ENCODE assay signal across 8 cellular contexts in genomic region chr6:107114213-107114871, GRCh38. TPM values are rescaled to one million over a fixed set of nuclear protein-coding genes. Genes with fewer than 3 reads are reported as not detected.
A peak's percentile ranks its signal among the peaks of the same experiment; 100 is the strongest.
DNase-seq lines count a peak whose midpoint lies in the region; ATAC-seq and TF ChIP-seq lines count a peak whose summit lies in the region.

No MANE protein-coding gene starts in this region.

- CTCF ChIA-PET in AG04449 (lab: Yijun Ruan, JAX) = interaction anchor here (0.6 to 2.1 kb wide), 44 partner anchors 8 to 779 kb away, joined by 3 to 22 read pairs (median 4); partner anchors contain the start of gene MTRES1

- POLR2A ChIA-PET in AG04449 (lab: Yijun Ruan, JAX) = no interaction called here

- TF ChIP-seq CTCF in AG04449 (IDR thresholded peaks at IDR 0.05; ENCODE audit: insufficient read depth, low read length, missing control alignments) = peak; percentile 72

- DNase-seq in AG04449 (ENCODE audit: low read depth, low spot score) (no peak), NCI-H2171 treated with DMSO at 0.1 percent for 48 hours (lab: John Stamatoyannopoulos, UW) (peak; percentile 79), cerebellum (ENCODE audit: low spot score) (peak; percentile 91), kidney glomerular epithelial cell (lab: John Stamatoyannopoulos, UW) (peak; percentile 59)
- peak; percentile 33 to 59 for DNase-seq in stimulated activated CD4-positive, alpha-beta T cell treated with anti-CD3 and anti-CD28 coated beads, Interleukin-1b, Interleukin-23, amount 100 ng/mL, for 1 hour (ENCODE audit: low read depth in 2 of 2)

- peak; percentile 56 for ATAC-seq in GM18519 (IDR thresholded peaks at IDR 0.05; ENCODE audit: low FRiP score, unreplicated experiment)
- ATAC-seq in HG03045 (IDR thresholded peaks at IDR 0.05; ENCODE audit: unreplicated experiment) = peak; percentile 81
- ATAC-seq in activated CD4-positive, CD25-positive, alpha-beta regulatory T cell treated with anti-CD3 and anti-CD28 coated beads, Interleukin-2, amount 50 U/mL, for 24 hours = peak; percentile 70 to 75

- peak overlapping the region; percentile 63 for H3K4me3 ChIP-seq in AG04449 (ENCODE audit: low read depth, low read length)

RNA-seq across cellular contexts. Expression of gene BEND3, which starts 1.0 kb away (rescaled TPM):
- 7.7 TPM for total RNA-seq in cerebellum
